ENCODE assay signal across 8 cellular contexts in genomic region chr18:36129300-36130038, GRCh38. TPM values are rescaled to one million over a fixed set of nuclear protein-coding genes. Genes with fewer than 3 reads are reported as not detected.
DNase-seq lines count a peak whose midpoint lies in the region; ATAC-seq and TF ChIP-seq lines count a peak whose summit lies in the region.

TSS of gene ELP2 (plus strand) at chr18:36129899. CDS start at chr18:36129934, 35 bp downstream.
TSS of gene SLC39A6 (minus strand) at chr18:36129340. CDS start at chr18:36127007, 2,333 bp downstream.

- DNase-seq in GM12865 (ENCODE audit: low read depth), result peak; percentile 97
- peak; percentile 93 for DNase-seq in NCI-H1105 treated with DMSO at 0.1 percent for 48 hours (lab: John Stamatoyannopoulos, UW)
- DNase-seq in SKM-1 treated with dmso at 0.1 percent for 144 hours (lab: John Stamatoyannopoulos, UW; ENCODE audit: unreplicated experiment), result peak; percentile 93
- peak; percentile 95 for DNase-seq in glomerular visceral epithelial cell (ENCODE audit: extremely low spot score)
- DNase-seq in omental fat pad (ENCODE audit: low spot score), result peak; percentile 84

- ATAC-seq in HG02678 (IDR thresholded peaks at IDR 0.05; ENCODE audit: unreplicated experiment), result peak; percentile 92
- peak; percentile 96 for ATAC-seq in omental fat pad (ENCODE audit: low FRiP score)

- peak within 1 kb of the TSS; percentile 99 for H3K27ac ChIP-seq in temporal lobe (ENCODE audit: low read depth, low read length)

- peaks cover 8% of the 10 kb centered on the region for H3K36me3 Mint-ChIP-seq in activated naive CD8-positive, alpha-beta T cell

- peak within 1 kb of the TSS; percentile 90 for H3K27ac Mint-ChIP-seq in activated naive CD8-positive, alpha-beta T cell

- no peaks in the 10 kb centered on the region for H3K9me3 Mint-ChIP-seq in activated naive CD8-positive, alpha-beta T cell (ENCODE audit: low read depth)

- H3K4me3 Mint-ChIP-seq in activated naive CD8-positive, alpha-beta T cell, result peak within 1 kb of the TSS; percentile 97

- H3K4me3 ChIP-seq in GM12865 (ENCODE audit: low read depth, low read length), result peak within 1 kb of the TSS; percentile 98

- H3K4me1 Mint-ChIP-seq in activated naive CD8-positive, alpha-beta T cell (ENCODE audit: low read depth), result peaks cover 66% of the 10 kb centered on the region

- TF ChIP-seq CTCF in GM12865 (IDR thresholded peaks at IDR 0.05; ENCODE audit: insufficient read depth, low read depth, low read length, missing control alignments), result no peak
- no peak for TF ChIP-seq CTCF in omental fat pad (IDR thresholded peaks at IDR 0.05)

- H3K27me3 Mint-ChIP-seq in activated naive CD8-positive, alpha-beta T cell, result no peaks in the 10 kb centered on the region

RNA-seq across cellular contexts. Expression of gene ELP2, which starts in this region (rescaled TPM):
- total RNA-seq in omental fat pad (10 to 100 TPM; 43.6 to 62.3 (median 57.7) TPM), temporal lobe (79.2 TPM)

RNA-seq across cellular contexts. Expression of gene SLC39A6, which starts in this region (rescaled TPM):
- 10 to 100 TPM; 36.7 to 77.5 (median 43.6) TPM for total RNA-seq in omental fat pad
- 150 TPM for total RNA-seq in temporal lobe

Comparison
In these comparisons a context has a peak if more than half of its experiments do, and no peak if none do; other contexts are left out.
1. Peak in every context shown above with its lines: DNase-seq, ATAC-seq, H3K4me3 ChIP-seq and H3K27ac ChIP-seq.